ENCODE assay signal across 8 cellular contexts in genomic region chr4:6942238-6942800, GRCh38. TPM values are rescaled to one million over a fixed set of nuclear protein-coding genes. Genes with fewer than 3 reads are reported as not detected.
DNase-seq lines count a peak whose midpoint lies in the region; ATAC-seq lines count a peak whose summit lies in the region.

No MANE protein-coding gene starts in this region.

- H3K4me1 Mint-ChIP-seq in activated CD8-positive, alpha-beta memory T cell treated with anti-CD3 and anti-CD28 coated beads, Interleukin-2, amount 10 ng/mL, durations not matched to agents 7 days and 5 days = peaks cover 56% of the 10 kb centered on the region

- no peaks in the 10 kb centered on the region for H3K27me3 Mint-ChIP-seq in activated CD8-positive, alpha-beta memory T cell treated with anti-CD3 and anti-CD28 coated beads, Interleukin-2, amount 10 ng/mL, durations not matched to agents 7 days and 5 days

- DNase-seq in GDM1 (lab: John Stamatoyannopoulos, UW) = peak; percentile 17
- DNase-seq in activated CD8-positive, alpha-beta memory T cell treated with anti-CD3 and anti-CD28 coated beads, Interleukin-2, amount 10 ng/mL, durations not matched to agents 7 days and 5 days = peak; percentile 71
- DNase-seq in fibroblast of peridontal ligament (ENCODE audit: extremely low read depth) = peak; percentile 99
- DNase-seq in pons (ENCODE audit: low spot score) = peak; percentile 79
- no peak for DNase-seq in NCI-H774 (lab: John Stamatoyannopoulos, UW)
- no peak for DNase-seq in NCI-H1930 (lab: John Stamatoyannopoulos, UW)

- H3K9me3 ChIP-seq in KOPT-K1 (ENCODE audit: insufficient read depth, low read length, poor library complexity, severe bottlenecking) = no peaks in the 10 kb centered on the region

- H3K36me3 ChIP-seq in KOPT-K1 (ENCODE audit: insufficient read depth, low read length) = peaks cover 27% of the 10 kb centered on the region; the same call in 1 of the 2 replicates

- H3K27ac Mint-ChIP-seq in activated CD8-positive, alpha-beta memory T cell treated with anti-CD3 and anti-CD28 coated beads, Interleukin-2, amount 10 ng/mL, durations not matched to agents 7 days and 5 days = peak overlapping the region; percentile 86

- H3K36me3 Mint-ChIP-seq in activated CD8-positive, alpha-beta memory T cell treated with anti-CD3 and anti-CD28 coated beads, Interleukin-2, amount 10 ng/mL, durations not matched to agents 7 days and 5 days = peaks cover 13% of the 10 kb centered on the region

- CTCF ChIA-PET in activated CD8-positive, alpha-beta memory T cell treated with anti-CD3 and anti-CD28 coated beads, Interleukin-2, amount 10 ng/mL, durations not matched to agents 7 days and 5 days (lab: Charles Lee) = interaction anchor here (1.0 to 2.3 kb wide), 6 partner anchors 14 to 36 kb away, joined by 3 to 7 read pairs (median 4); partner anchors contain the start of gene TBC1D14

- no peaks in the 10 kb centered on the region for H3K9me3 Mint-ChIP-seq in activated CD8-positive, alpha-beta memory T cell treated with anti-CD3 and anti-CD28 coated beads, Interleukin-2, amount 10 ng/mL, durations not matched to agents 7 days and 5 days (ENCODE audit: low read depth)

- H3K4me3 Mint-ChIP-seq in activated CD8-positive, alpha-beta memory T cell treated with anti-CD3 and anti-CD28 coated beads, Interleukin-2, amount 10 ng/mL, durations not matched to agents 7 days and 5 days = peak overlapping the region; percentile 51

- ATAC-seq in GM21737 (IDR thresholded peaks at IDR 0.05; ENCODE audit: unreplicated experiment) = peak; percentile 64
- peak; percentile 69 for ATAC-seq in activated CD8-positive, alpha-beta memory T cell treated with anti-CD3 and anti-CD28 coated beads, Interleukin-2, amount 10 ng/mL, durations not matched to agents 7 days and 5 days

- H3K27ac ChIP-seq in KOPT-K1 (ENCODE audit: low read depth, low read length, poor library complexity, severe bottlenecking) = peak overlapping the region; percentile 54

RNA-seq across cellular contexts. Expression of gene TBC1D14, which starts 32.7 kb away (rescaled TPM):
- total RNA-seq in activated CD8-positive, alpha-beta memory T cell treated with anti-CD3 and anti-CD28 coated beads, Interleukin-2, amount 10 ng/mL, durations not matched to agents 7 days and 5 days = 10 to 100 TPM; 49.0 to 49.1 TPM

Comparison
In these comparisons a context has a peak if more than half of its experiments do, and no peak if none do; other contexts are left out.
1. DNase-seq: peak in GDM1 (single experiment), activated CD8-positive, alpha-beta memory T cell treated with anti-CD3 and anti-CD28 coated beads, Interleukin-2, amount 10 ng/mL, durations not matched to agents 7 days and 5 days (single experiment), fibroblast of peridontal ligament (single experiment) and pons (single experiment); none in NCI-H774 (single experiment) and NCI-H1930 (0 of 2).